7 cellular contexts compared by ENCODE assay signal in the genomic region with DNA sequence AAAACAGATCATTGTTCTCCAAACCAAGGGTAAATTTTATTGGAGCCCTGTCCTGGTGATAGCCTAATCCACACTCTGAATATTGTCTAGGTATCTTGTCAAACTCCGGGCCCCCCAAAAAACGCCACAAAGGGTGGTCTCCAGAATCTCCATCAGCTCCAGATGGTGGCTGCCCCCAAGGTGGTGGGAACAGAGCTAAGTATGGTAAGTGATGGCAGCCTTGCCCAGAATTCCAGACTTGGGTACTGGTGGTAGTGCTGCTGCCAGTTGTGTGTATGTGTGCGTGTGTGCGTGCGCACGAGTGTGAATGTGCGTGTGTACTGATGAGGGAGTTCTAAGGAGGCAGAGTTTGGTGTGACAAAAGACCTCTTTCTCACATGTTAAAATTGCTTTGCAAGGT. TPM values are rescaled to one million over a fixed set of nuclear protein-coding genes. Genes with fewer than 3 reads are reported as not detected.
"Had no signal": no experiment of that assay in that cellular context is flagged by ENCODE, and none has a peak within 500 bp of the region (broad histone marks: within the 10 kb centered on the region; RNA-seq: fewer than 3 reads in every experiment).

No MANE protein-coding gene starts in this region.

- H3K4me3 ChIP-seq: GM23248 had no signal

- H3K27ac Mint-ChIP-seq: IgD-negative memory B cell had no signal

- H3K36me3 Mint-ChIP-seq: IgD-negative memory B cell had no signal

- H3K9me3 Mint-ChIP-seq: H9, IgD-negative memory B cell had no signal

- H3K4me1 Mint-ChIP-seq: IgD-negative memory B cell had no signal

- H2AFZ ChIP-seq: GM23248 had no signal

- FAIRE-seq: H54 had no signal

- DNase-seq: GM23248, GOT3, H9, HCEC 1CT had no signal

- H3K27ac ChIP-seq: GM23248 had no signal

- H3K4me3 Mint-ChIP-seq: H9, IgD-negative memory B cell had no signal

- H3K9ac ChIP-seq: GM23248 had no signal

RNA-seq across cellular contexts. Expression of a gene that starts 51.2 kb away (rescaled TPM):
- total RNA-seq: GM23248, HT-29 had no signal
- polyA plus RNA-seq: GM23248, IgD-negative memory B cell had no signal
